ENCODE assay signal across 9 cellular contexts in genomic region chr9:114278881-114279570, GRCh38. TPM values are rescaled to one million over a fixed set of nuclear protein-coding genes. Genes with fewer than 3 reads are reported as not detected.
DNase-seq lines count a peak whose midpoint lies in the region; ATAC-seq and TF ChIP-seq lines count a peak whose summit lies in the region.
"Had no signal": no experiment of that assay in that cellular context is flagged by ENCODE, and none has a peak within 500 bp of the region (broad histone marks: within the 10 kb centered on the region; RNA-seq: fewer than 3 reads in every experiment).

No MANE protein-coding gene starts in this region.

- peak; percentile 91 for DNase-seq in Caki2 (ENCODE audit: low read depth)
- DNase-seq in LoVo (ENCODE audit: low spot score): peak; percentile 16
- DNase-seq in endodermal cell: peak; percentile 41
- DNase-seq in osteocyte (ENCODE audit: extremely low spot score, unreplicated experiment): no peak

- H3K4me1 ChIP-seq in endodermal cell (ENCODE audit: control insufficient read depth, insufficient read depth, low read length): no peaks in the 10 kb centered on the region
- H3K4me1 ChIP-seq: pancreas had no signal

- no peak for TF ChIP-seq POLR2A in GM18505 (IDR thresholded peaks at IDR 0.05; ENCODE audit: borderline replicate concordance, extremely low read depth, insufficient read depth, insufficient read length)

- H3K9me3 Mint-ChIP-seq in endodermal cell (no peaks in the 10 kb centered on the region), osteocyte (ENCODE audit: unreplicated experiment) (no peaks in the 10 kb centered on the region)

- H3K9me3 ChIP-seq in endodermal cell (ENCODE audit: control insufficient read depth, low read length): no peaks in the 10 kb centered on the region
- H3K9me3 ChIP-seq: pancreas had no signal

- H3K4me1 Mint-ChIP-seq in endodermal cell: no peaks in the 10 kb centered on the region
- H3K4me1 Mint-ChIP-seq in osteocyte (ENCODE audit: unreplicated experiment): peaks cover 46% of the 10 kb centered on the region

- ATAC-seq in GM19467 (IDR thresholded peaks at IDR 0.05; ENCODE audit: unreplicated experiment) (no peak), HG03280 (IDR thresholded peaks at IDR 0.05; ENCODE audit: unreplicated experiment) (no peak), GM18505 (IDR thresholded peaks at IDR 0.05; ENCODE audit: unreplicated experiment) (no peak), HG03045 (IDR thresholded peaks at IDR 0.05; ENCODE audit: unreplicated experiment) (no peak)
- ATAC-seq: pancreas had no signal

- in situ Hi-C loops in Caki2 (cut with HindIII; ENCODE audit: low pct_unique_long_range_greater_than_20kb, low sequenced_read_pairs): no loop called here

- H3K36me3 ChIP-seq in endodermal cell (ENCODE audit: control insufficient read depth, insufficient read depth, low read length): peaks cover 64% of the 10 kb centered on the region
- H3K36me3 ChIP-seq: pancreas had no signal

- no peaks in the 10 kb centered on the region for H3K27me3 Mint-ChIP-seq in endodermal cell (ENCODE audit: insufficient read depth)
- H3K27me3 Mint-ChIP-seq in osteocyte (ENCODE audit: unreplicated experiment): no peaks in the 10 kb centered on the region

- H3K27ac ChIP-seq in endodermal cell (ENCODE audit: low read depth, low read length): no peak overlapping the region
- H3K27ac ChIP-seq: pancreas had no signal

- H3K9ac ChIP-seq in endodermal cell (ENCODE audit: extremely low read depth, low read length, poor library complexity, severe bottlenecking): no peak overlapping the region

- TF ChIP-seq CTCF in endodermal cell (conservative IDR thresholded peaks at IDR 0.05): no peak
- no peak for TF ChIP-seq CTCF in osteocyte (IDR thresholded peaks at IDR 0.05)

- peaks cover 40% of the 10 kb centered on the region for H3K36me3 Mint-ChIP-seq in endodermal cell (ENCODE audit: low read depth)
- H3K36me3 Mint-ChIP-seq in osteocyte (ENCODE audit: unreplicated experiment): peaks cover 9% of the 10 kb centered on the region

- H3K27ac Mint-ChIP-seq in endodermal cell: no peak overlapping the region
- H3K27ac Mint-ChIP-seq in osteocyte (ENCODE audit: unreplicated experiment): peak overlapping the region; percentile 2

- no peak overlapping the region for H3K4me3 ChIP-seq in endodermal cell (ENCODE audit: low read length)
- H3K4me3 ChIP-seq: pancreas had no signal

- no peaks in the 10 kb centered on the region for H3K27me3 ChIP-seq in endodermal cell (ENCODE audit: control insufficient read depth, insufficient read depth, low read length, poor library complexity, severe bottlenecking)
- H3K27me3 ChIP-seq: pancreas had no signal

- 85 to 92% methylated on average over 8 to 14 of the region's 14 CpGs for WGBS in endodermal cell (ENCODE audit: insufficient coverage in 1 of 2, insufficient read length in 1 of 2), 2 experiments

- H3K4me3 Mint-ChIP-seq in endodermal cell (no peak overlapping the region), osteocyte (ENCODE audit: unreplicated experiment) (no peak overlapping the region)

RNA-seq across cellular contexts. Expression of gene ORM1, which starts 43.9 kb away (rescaled TPM):
- total RNA-seq in Caki2 (2014; rRNA removed; shearing (Covaris generic); ENCODE audit: low replicate concordance): not detected in 2 replicates
- total RNA-seq in endodermal cell: under 1 TPM in 1 of 2 donors, not detected in 1; 0.59 TPM
- not detected for polyA plus RNA-seq in endodermal cell (2013, experiment 1 of 2)
- polyA plus RNA-seq in endodermal cell (2013, experiment 2 of 2): not detected
- total RNA-seq in osteocyte: not detected in 2 replicates

RNA-seq across cellular contexts. Expression of gene ORM2, which starts 50.6 kb away (rescaled TPM):
- total RNA-seq in Caki2 (2014; rRNA removed; shearing (Covaris generic); ENCODE audit: low replicate concordance): not detected in 2 replicates
- total RNA-seq in endodermal cell (under 1 TPM; 0.59 to 0.80 TPM), osteocyte (not detected in 2 replicates)
- not detected for polyA plus RNA-seq in endodermal cell (2013, experiment 1 of 2)
- not detected for polyA plus RNA-seq in endodermal cell (2013, experiment 2 of 2)
